1 cellular context compared by ENCODE assay signal in genomic region chr1:87963566-87963965, GRCh38.
A peak's percentile ranks its signal among the peaks of the same experiment; 100 is the strongest.
TF ChIP-seq lines count a peak whose summit lies in the region.

No MANE protein-coding gene starts in this region.

TF ChIP-seq in IMR-90, 13 proteins besides CTCF, POLR2A, EP300 and RAD21:
- no peak for TF ChIP-seq BHLHE40 (IDR thresholded peaks at IDR 0.05; ENCODE audit: low read depth, low read length)
- TF ChIP-seq ELK1 (IDR thresholded peaks at IDR 0.05; ENCODE audit: borderline replicate concordance, low read depth, low read length) = no peak
- no peak for TF ChIP-seq USF2 (IDR thresholded peaks at IDR 0.05; ENCODE audit: low read depth, low read length)
- peak; percentile 93 for TF ChIP-seq CEBPB (IDR thresholded peaks at IDR 0.05; ENCODE audit: low read depth, low read length)
- no peak for TF ChIP-seq MAFK (IDR thresholded peaks at IDR 0.05; ENCODE audit: low read depth, low read length)
- TF ChIP-seq RFX5 (IDR thresholded peaks at IDR 0.05; ENCODE audit: low read depth, low read length) = no peak
- no peak for TF ChIP-seq NFE2L2 (IDR thresholded peaks at IDR 0.05; ENCODE audit: low read depth, low read length)
- TF ChIP-seq MAZ (IDR thresholded peaks at IDR 0.05; ENCODE audit: borderline replicate concordance, low read depth, low read length) = no peak
- no peak for TF ChIP-seq MXI1 (IDR thresholded peaks at IDR 0.05; ENCODE audit: borderline replicate concordance, low read depth, low read length)
- TF ChIP-seq RCOR1 (IDR thresholded peaks at IDR 0.05; ENCODE audit: insufficient replicate concordance, low read length) = no peak
- 0 out of 2 replicates have a peak, but pooled peaks have one; percentile 19 for TF ChIP-seq FOS (IDR thresholded peaks at IDR 0.05; ENCODE audit: low read depth, low read length)
- no peak for TF ChIP-seq CHD1 (IDR thresholded peaks at IDR 0.05; ENCODE audit: low read depth, low read length)
- TF ChIP-seq SMC3 (IDR thresholded peaks at IDR 0.05; ENCODE audit: low read depth, low read length) = no peak
